Comparison of ENCODE assay signal across 8 cellular contexts in genomic region chr1:33826711-33827110, GRCh38. TPM values are rescaled to one million over a fixed set of nuclear protein-coding genes. Genes with fewer than 3 reads are reported as not detected.
"Had no signal": no experiment of that assay in that cellular context is flagged by ENCODE, and none has a peak within 500 bp of the region (broad histone marks: within the 10 kb centered on the region; RNA-seq: fewer than 3 reads in every experiment).

No MANE protein-coding gene starts in this region.

- DNase-seq: H9, HCEC 1CT, IMR-90 had no signal

- FAIRE-seq: H1, H54, HTR-8/SVneo had no signal

- H3K4me1 Mint-ChIP-seq: GM23338, H9 had no signal

- H3K4me3 ChIP-seq: GM23338 had no signal

- H3K4me3 Mint-ChIP-seq: GM23338, H9 had no signal

- H3K27ac Mint-ChIP-seq: GM23338 had no signal

RNA-seq across cellular contexts. Expression of gene HMGB4, which starts 37.2 kb away (rescaled TPM):
- total RNA-seq: GM23338, H1, H9, HT-29, IMR-90 had no signal
